ENCODE assay signal across 2 cellular contexts in the genomic region with DNA sequence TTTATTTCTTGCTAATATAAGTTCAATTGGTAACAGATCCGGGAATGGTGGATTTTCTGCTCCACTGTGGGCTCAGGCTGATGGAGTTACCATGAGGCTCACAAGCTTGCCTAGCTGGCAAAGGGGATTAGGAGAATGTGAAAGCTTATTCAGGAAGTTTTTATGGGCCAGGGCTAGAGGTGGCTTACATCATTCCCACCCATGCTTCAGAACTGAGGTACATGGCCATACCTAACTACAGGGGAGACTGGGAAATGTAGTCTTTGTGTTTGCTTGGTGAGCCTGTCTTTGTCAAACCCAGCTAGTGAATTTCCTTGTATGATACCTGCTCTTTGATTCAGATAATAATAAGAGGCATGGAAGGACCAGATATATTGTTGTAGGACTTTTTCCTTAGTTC.
TF ChIP-seq lines count a peak whose summit lies in the region.

No MANE protein-coding gene starts in this region.

TF ChIP-seq in WTC11, 78 proteins besides CTCF, POLR2A, EP300 and RAD21:
- no peak for TF ChIP-seq SMAD4 (CRISPR knock-in tag; IDR thresholded peaks at IDR 0.05)
- no peak for TF ChIP-seq NFE2L1 (CRISPR knock-in tag; IDR thresholded peaks at IDR 0.05)
- no peak for TF ChIP-seq ZNF121 (CRISPR knock-in tag; IDR thresholded peaks at IDR 0.05)
- TF ChIP-seq RELA (CRISPR knock-in tag; IDR thresholded peaks at IDR 0.05; ENCODE audit: borderline replicate concordance): no peak

TF ChIP-seq in H1, 55 proteins besides CTCF, POLR2A, EP300 and RAD21:
- TF ChIP-seq RNF2 (IDR thresholded peaks at IDR 0.05; ENCODE audit: borderline replicate concordance, low read depth, low read length, missing control alignments, poor library complexity, severe bottlenecking): no peak
- TF ChIP-seq TBP (IDR thresholded peaks at IDR 0.05; ENCODE audit: low read depth, low read length): no peak
- no peak for TF ChIP-seq JUND (IDR thresholded peaks at IDR 0.05; ENCODE audit: low read length)
- no peak for TF ChIP-seq BRCA1 (IDR thresholded peaks at IDR 0.05; ENCODE audit: low read depth, low read length)
- no peak for TF ChIP-seq HDAC2 (IDR thresholded peaks at IDR 0.05; ENCODE audit: borderline replicate concordance in 1 of 2, low read depth in 2 of 2, low read length in 2 of 2)
- TF ChIP-seq, protein P1, sequence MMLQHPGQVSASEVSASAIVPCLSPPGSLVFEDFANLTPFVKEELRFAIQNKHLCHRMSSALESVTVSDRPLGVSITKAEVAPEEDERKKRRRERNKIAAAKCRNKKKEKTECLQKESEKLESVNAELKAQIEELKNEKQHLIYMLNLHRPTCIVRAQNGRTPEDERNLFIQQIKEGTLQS (IDR thresholded peaks at IDR 0.05; ENCODE audit: insufficient read depth, low read depth, low read length): no peak
